Comparison of ENCODE assay signal across 10 cellular contexts in the genomic region with DNA sequence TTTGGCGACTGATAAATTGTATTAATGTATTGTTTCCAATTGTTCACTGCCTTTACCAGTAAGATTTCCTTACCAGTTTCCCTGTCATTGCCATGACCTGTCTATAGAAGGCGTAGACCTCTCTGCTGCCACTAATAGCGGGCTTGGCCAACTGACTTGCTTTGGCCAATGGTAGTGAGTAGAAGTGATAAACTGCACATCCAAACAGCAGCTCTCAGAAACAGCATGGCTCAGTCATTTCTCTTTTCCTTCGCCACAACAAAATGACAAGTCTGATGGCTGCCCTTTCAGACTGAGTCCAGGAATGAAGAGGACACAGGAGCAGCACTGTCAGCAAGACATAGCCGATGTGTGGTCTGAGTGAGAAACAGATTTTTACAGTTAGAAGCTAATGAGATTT.
"Had no signal": no experiment of that assay in that cellular context is flagged by ENCODE, and none has a peak within 500 bp of the region (broad histone marks: within the 10 kb centered on the region; RNA-seq: fewer than 3 reads in every experiment).

No MANE protein-coding gene starts in this region.

- H3K4me3 ChIP-seq: adrenal gland, gastroesophageal sphincter, heart right ventricle, SJCRH30, suprapubic skin had no signal

- H3K27ac Mint-ChIP-seq: activated naive CD4-positive, alpha-beta T cell treated with anti-CD3 and anti-CD28 coated beads, Interleukin-2, amount 10 ng/mL, durations not matched to agents 7 days and 5 days; stimulated activated naive CD8-positive, alpha-beta T cell treated with anti-CD3 and anti-CD28 coated beads, Interleukin-15, Interleukin-2, amounts not matched to agents 100 ng/mL and 50 ng/mL, for 24 hours; T-helper 2 cell treated with Interferon-gamma antibody and Interleukin-4, amounts not matched to agents 5 μg/mL and 100 μg/mL, for 36 hours had no signal

- H3K4me1 ChIP-seq: adrenal gland, gastroesophageal sphincter, SJCRH30, suprapubic skin had no signal

- H3K27ac ChIP-seq: adrenal gland, gastroesophageal sphincter, heart right ventricle, SJCRH30, suprapubic skin had no signal

- H3K27me3 ChIP-seq: adrenal gland, gastroesophageal sphincter, SJCRH30 had no signal

- ATAC-seq: gastroesophageal sphincter, heart right ventricle had no signal

- H3K9me3 ChIP-seq: adrenal gland, SJCRH30, suprapubic skin had no signal

- H3K4me3 Mint-ChIP-seq: activated naive CD4-positive, alpha-beta T cell treated with anti-CD3 and anti-CD28 coated beads, Interleukin-2, amount 10 ng/mL, durations not matched to agents 7 days and 5 days; stimulated activated naive CD8-positive, alpha-beta T cell treated with anti-CD3 and anti-CD28 coated beads, Interleukin-15, Interleukin-2, amounts not matched to agents 100 ng/mL and 50 ng/mL, for 24 hours; T-helper 2 cell treated with Interferon-gamma antibody and Interleukin-4, amounts not matched to agents 5 μg/mL and 100 μg/mL, for 36 hours; type B pancreatic cell had no signal

- H3K27me3 Mint-ChIP-seq: activated naive CD4-positive, alpha-beta T cell treated with anti-CD3 and anti-CD28 coated beads, Interleukin-2, amount 10 ng/mL, durations not matched to agents 7 days and 5 days; type B pancreatic cell had no signal

- H3K36me3 ChIP-seq: adrenal gland, gastroesophageal sphincter, heart right ventricle, SJCRH30, suprapubic skin had no signal

- DNase-seq: activated CD4-positive, alpha-beta T cell treated with anti-CD3 and anti-CD28 coated beads for 1 hour; activated naive CD4-positive, alpha-beta T cell treated with anti-CD3 and anti-CD28 coated beads, Interleukin-2, amount 10 ng/mL, durations not matched to agents 7 days and 5 days; adrenal gland; heart right ventricle; SJCRH30 had no signal

- H3K36me3 Mint-ChIP-seq: activated naive CD4-positive, alpha-beta T cell treated with anti-CD3 and anti-CD28 coated beads, Interleukin-2, amount 10 ng/mL, durations not matched to agents 7 days and 5 days; type B pancreatic cell had no signal
